In the genomic region with DNA sequence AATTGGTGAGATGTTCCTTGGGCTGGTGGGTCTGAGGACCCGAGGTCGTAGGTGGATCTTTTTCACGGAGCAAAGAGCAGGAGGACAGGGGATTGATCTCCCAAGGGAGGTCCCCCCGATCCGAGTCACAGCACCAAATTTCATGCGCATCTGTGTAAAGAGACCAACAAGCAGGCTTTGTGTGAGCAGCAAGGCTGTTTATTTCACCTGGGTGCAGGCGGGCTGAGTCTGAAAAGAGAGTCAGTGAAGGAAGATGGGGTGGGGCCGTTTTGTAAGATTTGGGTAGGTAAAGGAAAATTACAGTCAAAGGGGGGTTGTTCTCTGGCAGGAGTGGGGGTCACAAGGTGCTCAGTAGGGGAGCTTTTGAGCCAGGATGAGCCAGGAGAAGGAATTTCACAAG, we compare ENCODE assay signal across 1 cellular context.
TF ChIP-seq lines count a peak whose summit lies in the region.

No MANE protein-coding gene starts in this region.

TF ChIP-seq in WTC11, 78 proteins besides CTCF, POLR2A, EP300 and RAD21 (continued from another document):
- TF ChIP-seq, protein P1, sequence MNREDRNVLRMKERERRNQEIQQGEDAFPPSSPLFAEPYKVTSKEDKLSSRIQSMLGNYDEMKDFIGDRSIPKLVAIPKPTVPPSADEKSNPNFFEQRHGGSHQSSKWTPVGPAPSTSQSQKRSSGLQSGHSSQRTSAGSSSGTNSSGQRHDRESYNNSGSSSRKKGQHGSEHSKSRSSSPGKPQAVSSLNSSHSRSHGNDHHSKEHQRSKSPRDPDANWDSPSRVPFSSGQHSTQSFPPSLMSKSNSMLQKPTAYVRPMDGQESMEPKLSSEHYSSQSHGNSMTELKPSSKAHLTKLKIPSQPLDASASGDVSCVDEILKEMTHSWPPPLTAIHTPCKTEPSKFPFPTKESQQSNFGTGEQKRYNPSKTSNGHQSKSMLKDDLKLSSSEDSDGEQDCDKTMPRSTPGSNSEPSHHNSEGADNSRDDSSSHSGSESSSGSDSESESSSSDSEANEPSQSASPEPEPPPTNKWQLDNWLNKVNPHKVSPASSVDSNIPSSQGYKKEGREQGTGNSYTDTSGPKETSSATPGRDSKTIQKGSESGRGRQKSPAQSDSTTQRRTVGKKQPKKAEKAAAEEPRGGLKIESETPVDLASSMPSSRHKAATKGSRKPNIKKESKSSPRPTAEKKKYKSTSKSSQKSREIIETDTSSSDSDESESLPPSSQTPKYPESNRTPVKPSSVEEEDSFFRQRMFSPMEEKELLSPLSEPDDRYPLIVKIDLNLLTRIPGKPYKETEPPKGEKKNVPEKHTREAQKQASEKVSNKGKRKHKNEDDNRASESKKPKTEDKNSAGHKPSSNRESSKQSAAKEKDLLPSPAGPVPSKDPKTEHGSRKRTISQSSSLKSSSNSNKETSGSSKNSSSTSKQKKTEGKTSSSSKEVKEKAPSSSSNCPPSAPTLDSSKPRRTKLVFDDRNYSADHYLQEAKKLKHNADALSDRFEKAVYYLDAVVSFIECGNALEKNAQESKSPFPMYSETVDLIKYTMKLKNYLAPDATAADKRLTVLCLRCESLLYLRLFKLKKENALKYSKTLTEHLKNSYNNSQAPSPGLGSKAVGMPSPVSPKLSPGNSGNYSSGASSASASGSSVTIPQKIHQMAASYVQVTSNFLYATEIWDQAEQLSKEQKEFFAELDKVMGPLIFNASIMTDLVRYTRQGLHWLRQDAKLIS (CRISPR knock-in tag; IDR thresholded peaks at IDR 0.05; ENCODE audit: borderline replicate concordance): peak; percentile 48; the same call in 1 of the 2 replicates
TF ChIP-seq in WTC11: peak in this region for 3; not testable (repeated sequence) for 75.
